In genomic region chr22:36151006-36151595, GRCh38 we compare ENCODE assay signal across 1 cellular context.
TF ChIP-seq lines count a peak whose summit lies in the region.

No MANE protein-coding gene starts in this region.

TF ChIP-seq in SK-N-SH treated with all-trans-retinoic acid at 6 μM for 48 hours, 23 proteins besides CTCF, POLR2A, EP300 and RAD21 (continued from another document):
- TF ChIP-seq, protein P1, sequence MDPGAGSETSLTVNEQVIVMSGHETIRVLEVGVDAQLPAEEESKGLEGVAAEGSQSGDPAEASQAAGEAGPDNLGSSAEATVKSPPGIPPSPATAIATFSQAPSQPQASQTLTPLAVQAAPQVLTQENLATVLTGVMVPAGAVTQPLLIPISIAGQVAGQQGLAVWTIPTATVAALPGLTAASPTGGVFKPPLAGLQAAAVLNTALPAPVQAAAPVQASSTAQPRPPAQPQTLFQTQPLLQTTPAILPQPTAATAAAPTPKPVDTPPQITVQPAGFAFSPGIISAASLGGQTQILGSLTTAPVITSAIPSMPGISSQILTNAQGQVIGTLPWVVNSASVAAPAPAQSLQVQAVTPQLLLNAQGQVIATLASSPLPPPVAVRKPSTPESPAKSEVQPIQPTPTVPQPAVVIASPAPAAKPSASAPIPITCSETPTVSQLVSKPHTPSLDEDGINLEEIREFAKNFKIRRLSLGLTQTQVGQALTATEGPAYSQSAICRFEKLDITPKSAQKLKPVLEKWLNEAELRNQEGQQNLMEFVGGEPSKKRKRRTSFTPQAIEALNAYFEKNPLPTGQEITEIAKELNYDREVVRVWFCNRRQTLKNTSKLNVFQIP (CRISPR knock-in tag; IDR thresholded peaks at IDR 0.05; ENCODE audit: borderline replicate concordance, low read depth), result no peak
- TF ChIP-seq ZC3H10 (CRISPR knock-in tag; IDR thresholded peaks at IDR 0.05), result no peak
- no peak for TF ChIP-seq ZFP3 (CRISPR knock-in tag; IDR thresholded peaks at IDR 0.05)
